In the genomic region with DNA sequence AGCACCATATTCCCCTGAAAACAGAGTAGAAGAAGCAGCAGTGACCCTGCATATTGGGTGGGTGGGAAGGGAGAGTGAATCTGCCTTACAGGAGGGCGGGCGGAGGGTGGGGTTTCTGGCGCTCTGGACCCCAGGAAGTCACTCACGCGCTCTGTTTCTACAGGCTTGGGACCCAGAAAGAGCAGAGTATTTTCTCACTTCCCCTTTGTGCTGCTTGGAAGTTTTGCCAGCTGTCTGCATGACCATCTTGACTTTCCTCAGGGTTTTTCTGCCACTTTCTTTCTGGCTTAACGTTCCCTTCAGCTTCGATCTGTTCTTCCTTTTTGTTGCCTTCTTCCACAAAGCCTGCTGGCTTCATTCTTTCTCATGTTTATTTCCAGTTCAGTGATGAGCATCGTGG, we compare ENCODE assay signal across 16 cellular contexts.
DNase-seq lines count a peak whose midpoint lies in the region; ATAC-seq and TF ChIP-seq lines count a peak whose summit lies in the region.
"Had no signal": no experiment of that assay in that cellular context is flagged by ENCODE, and none has a peak within 500 bp of the region (broad histone marks: within the 10 kb centered on the region; RNA-seq: fewer than 3 reads in every experiment).

No MANE protein-coding gene starts in this region.

- intact Hi-C loops in dorsolateral prefrontal cortex (cut with DNase I) = loop anchor here in 1 of 2 donors (10.0 kb wide), 1 partner anchor 108 kb away; no protein-coding TSS in a partner anchor
- intact Hi-C loops in left ventricle myocardium inferior (cut with micrococcal nuclease) = no loop called here

- no peaks in the 10 kb centered on the region for H3K36me3 ChIP-seq in left ventricle myocardium inferior
- H3K36me3 ChIP-seq: ovary, SJSA1 had no signal

- H3K27me3 ChIP-seq in HL-60 (ENCODE audit: insufficient read depth, poor library complexity, severe bottlenecking) (no peaks in the 10 kb centered on the region), dorsolateral prefrontal cortex (peaks cover 0 to 7% (median 0%) of the 10 kb centered on the region in 45 donors), left ventricle myocardium inferior (ENCODE audit: low read depth) (peaks cover 15% of the 10 kb centered on the region)
- H3K27me3 ChIP-seq: ovary, SJSA1 had no signal

- peak; percentile 33 to 54 for DNase-seq in HL-60 (ENCODE audit: low read depth in 1 of 2, low spot score in 1 of 2)
- peak; percentile 11 for DNase-seq in germinal center (ENCODE audit: low spot score)
- DNase-seq in dorsolateral prefrontal cortex = no peak
- no peak for DNase-seq in NCI-H2171 treated with DMSO at 0.1 percent for 48 hours (lab: John Stamatoyannopoulos, UW)
- DNase-seq in left ventricle myocardium inferior = no peak
- DNase-seq in activated effector memory CD4-positive, alpha-beta T cell treated with anti-CD3 and anti-CD28 coated beads, Interleukin-2, amount 50 U/mL, for 16 hours = no peak
- DNase-seq: activated CD8-positive, alpha-beta memory T cell treated with anti-CD3 and anti-CD28 coated beads, Interleukin-2, amount 50 U/mL, for 4 hours; aorta; COR-L47; GOT3; NCI-H226; ovary; stimulated activated CD4-positive, alpha-beta T cell treated with anti-CD3 and anti-CD28 coated beads, Interleukin-2, amount 100 ng/mL, for 24 hours had no signal

- no peak for TF ChIP-seq CTCF in HL-60 (IDR thresholded peaks at IDR 0.05; ENCODE audit: insufficient read depth, low read length)
- TF ChIP-seq CTCF in dorsolateral prefrontal cortex (IDR thresholded peaks at IDR 0.05 in 54 of 56, conservative IDR thresholded peaks at IDR 0.05 in 2 of 56; ENCODE audit: low read depth in 1 of 56, partially characterized antibody in 56 of 56) = no peak
- no peak for TF ChIP-seq CTCF in left ventricle myocardium inferior (IDR thresholded peaks at IDR 0.05; ENCODE audit: borderline replicate concordance)

- H3K4me1 ChIP-seq in left ventricle myocardium inferior = no peaks in the 10 kb centered on the region
- H3K4me1 ChIP-seq: SJSA1 had no signal

- H3K27ac ChIP-seq in HL-60 (replicated peaks) (0 out of 2 replicates have a peak overlapping the region, but pooled peaks have one; percentile 8), dorsolateral prefrontal cortex (no peak overlapping the region), left ventricle myocardium inferior (replicated peaks) (no peak overlapping the region)
- H3K27ac ChIP-seq: ovary, SJSA1 had no signal

- peak; percentile 88 for ATAC-seq in GM18519 (IDR thresholded peaks at IDR 0.05; ENCODE audit: low FRiP score, unreplicated experiment)
- ATAC-seq in GM21576 (IDR thresholded peaks at IDR 0.05; ENCODE audit: unreplicated experiment) = peak; percentile 72

- peaks cover 13% of the 10 kb centered on the region for H3K9me3 ChIP-seq in left ventricle myocardium inferior (replicated peaks)
- H3K9me3 ChIP-seq: ovary, SJSA1 had no signal

- H3K4me3 ChIP-seq in HL-60 (replicated peaks; ENCODE audit: insufficient read depth, low read length) (no peak overlapping the region), dorsolateral prefrontal cortex (no peak overlapping the region), left ventricle myocardium inferior (no peak overlapping the region)
- H3K4me3 ChIP-seq: ovary, SJSA1 had no signal

Comparison
In these comparisons a context has a peak if more than half of its experiments do, and no peak if none do; other contexts are left out.
1. DNase-seq: peak in HL-60 (2 of 2) and germinal center (single experiment); none in dorsolateral prefrontal cortex (0 of 10), NCI-H2171 treated with DMSO at 0.1 percent for 48 hours (single experiment), left ventricle myocardium inferior (single experiment) and activated effector memory CD4-positive, alpha-beta T cell treated with anti-CD3 and anti-CD28 coated beads, Interleukin-2, amount 50 U/mL, for 16 hours (single experiment).